17 cellular contexts compared by ENCODE assay signal in genomic region chr2:170212625-170213280, GRCh38. TPM values are rescaled to one million over a fixed set of nuclear protein-coding genes. Genes with fewer than 3 reads are reported as not detected.
DNase-seq lines count a peak whose midpoint lies in the region; ATAC-seq and TF ChIP-seq lines count a peak whose summit lies in the region.
"Had no signal": no experiment of that assay in that cellular context is flagged by ENCODE, and none has a peak within 500 bp of the region (broad histone marks: within the 10 kb centered on the region; RNA-seq: fewer than 3 reads in every experiment).

No MANE protein-coding gene starts in this region.

- no peaks in the 10 kb centered on the region for H3K36me3 Mint-ChIP-seq in chondrocyte (ENCODE audit: low read depth)
- peaks cover 0 to 3% of the 10 kb centered on the region in 2 donors for H3K36me3 Mint-ChIP-seq in stimulated activated naive B cell treated with anti-CD40 and anti-IgM and Interleukin-4, amounts not matched to agents 10 μg/mL and 1 μg/mL and 100 μg/mL, for 72 hours

- no peaks in the 10 kb centered on the region for H3K9me3 Mint-ChIP-seq in chondrocyte (ENCODE audit: low read depth)
- peaks cover 6 to 7% of the 10 kb centered on the region in 2 donors for H3K9me3 Mint-ChIP-seq in stimulated activated naive B cell treated with anti-CD40 and anti-IgM and Interleukin-4, amounts not matched to agents 10 μg/mL and 1 μg/mL and 100 μg/mL, for 72 hours
- H3K9me3 Mint-ChIP-seq: activated CD8-positive, alpha-beta T cell treated with anti-CD3 and anti-CD28 coated beads for 36 hours; activated naive CD4-positive, alpha-beta T cell treated with anti-CD3 and anti-CD28 coated beads, Interleukin-2, amount 50 U/mL, for 72 hours had no signal

- DNase-seq in SIG-M5 treated with dmso at 0.1 percent for 504 hours (lab: John Stamatoyannopoulos, UW; ENCODE audit: unreplicated experiment): peak; percentile 3
- DNase-seq in SIG-M5 (lab: John Stamatoyannopoulos, UW): no peak
- no peak for DNase-seq in chondrocyte (ENCODE audit: low spot score)
- no peak for DNase-seq in stimulated activated naive B cell treated with anti-CD40 and anti-IgM and Interleukin-4, amounts not matched to agents 10 μg/mL and 1 μg/mL and 100 μg/mL, for 72 hours
- no peak for DNase-seq in NCI-H2029 (lab: John Stamatoyannopoulos, UW)
- DNase-seq in DMS79 treated with DMSO at 0.1 percent for 48 hours (lab: John Stamatoyannopoulos, UW): no peak
- DNase-seq: activated CD8-positive, alpha-beta T cell treated with anti-CD3 and anti-CD28 coated beads for 36 hours; cortex of kidney; DMS153; left ventricle myocardium superior; NCI-H524; nucleus accumbens; stomach had no signal

- no peak overlapping the region for H3K27ac Mint-ChIP-seq in chondrocyte (ENCODE audit: unreplicated experiment)
- H3K27ac Mint-ChIP-seq in stimulated activated naive B cell treated with anti-CD40 and anti-IgM and Interleukin-4, amounts not matched to agents 10 μg/mL and 1 μg/mL and 100 μg/mL, for 72 hours: no peak overlapping the region
- H3K27ac Mint-ChIP-seq: activated CD8-positive, alpha-beta T cell treated with anti-CD3 and anti-CD28 coated beads for 36 hours; activated naive CD4-positive, alpha-beta T cell treated with anti-CD3 and anti-CD28 coated beads, Interleukin-2, amount 50 U/mL, for 72 hours had no signal

- no peaks in the 10 kb centered on the region for H3K27me3 Mint-ChIP-seq in chondrocyte (ENCODE audit: low read depth)
- peaks cover 0 to 6% of the 10 kb centered on the region in 2 donors for H3K27me3 Mint-ChIP-seq in stimulated activated naive B cell treated with anti-CD40 and anti-IgM and Interleukin-4, amounts not matched to agents 10 μg/mL and 1 μg/mL and 100 μg/mL, for 72 hours

- TF ChIP-seq CTCF in chondrocyte (IDR thresholded peaks at IDR 0.05): no peak

- peak overlapping the region; percentile 50 for H3K4me3 Mint-ChIP-seq in chondrocyte (ENCODE audit: unreplicated experiment)
- peak overlapping the region in 1 of 2 donors; percentile 31 for H3K4me3 Mint-ChIP-seq in stimulated activated naive B cell treated with anti-CD40 and anti-IgM and Interleukin-4, amounts not matched to agents 10 μg/mL and 1 μg/mL and 100 μg/mL, for 72 hours
- H3K4me3 Mint-ChIP-seq: activated CD8-positive, alpha-beta T cell treated with anti-CD3 and anti-CD28 coated beads for 36 hours had no signal

- ATAC-seq in HG03571 (IDR thresholded peaks at IDR 0.05; ENCODE audit: unreplicated experiment) (peak; percentile 62), HG02981 (IDR thresholded peaks at IDR 0.05; ENCODE audit: unreplicated experiment) (no peak)
- peak; percentile 50 to 57 for ATAC-seq in stimulated activated naive B cell treated with anti-CD40 and anti-IgM and Interleukin-4, amounts not matched to agents 10 μg/mL and 1 μg/mL and 100 μg/mL, for 72 hours (replicated peaks)
- ATAC-seq: activated CD8-positive, alpha-beta T cell treated with anti-CD3 and anti-CD28 coated beads for 36 hours; activated naive CD4-positive, alpha-beta T cell treated with anti-CD3 and anti-CD28 coated beads, Interleukin-2, amount 50 U/mL, for 72 hours; gastroesophageal sphincter; left ventricle myocardium superior had no signal

- H3K4me1 Mint-ChIP-seq in chondrocyte (ENCODE audit: low read depth): peaks cover 5% of the 10 kb centered on the region
- H3K4me1 Mint-ChIP-seq in stimulated activated naive B cell treated with anti-CD40 and anti-IgM and Interleukin-4, amounts not matched to agents 10 μg/mL and 1 μg/mL and 100 μg/mL, for 72 hours: peaks cover 3 to 6% of the 10 kb centered on the region in 2 donors

RNA-seq across cellular contexts. Expression of gene MYO3B, which starts 34.8 kb away (rescaled TPM):
- total RNA-seq in chondrocyte: not detected in 3 replicates
- total RNA-seq: gastroesophageal sphincter had no signal
